Comparison of ENCODE assay signal across 23 cellular contexts in the genomic region with DNA sequence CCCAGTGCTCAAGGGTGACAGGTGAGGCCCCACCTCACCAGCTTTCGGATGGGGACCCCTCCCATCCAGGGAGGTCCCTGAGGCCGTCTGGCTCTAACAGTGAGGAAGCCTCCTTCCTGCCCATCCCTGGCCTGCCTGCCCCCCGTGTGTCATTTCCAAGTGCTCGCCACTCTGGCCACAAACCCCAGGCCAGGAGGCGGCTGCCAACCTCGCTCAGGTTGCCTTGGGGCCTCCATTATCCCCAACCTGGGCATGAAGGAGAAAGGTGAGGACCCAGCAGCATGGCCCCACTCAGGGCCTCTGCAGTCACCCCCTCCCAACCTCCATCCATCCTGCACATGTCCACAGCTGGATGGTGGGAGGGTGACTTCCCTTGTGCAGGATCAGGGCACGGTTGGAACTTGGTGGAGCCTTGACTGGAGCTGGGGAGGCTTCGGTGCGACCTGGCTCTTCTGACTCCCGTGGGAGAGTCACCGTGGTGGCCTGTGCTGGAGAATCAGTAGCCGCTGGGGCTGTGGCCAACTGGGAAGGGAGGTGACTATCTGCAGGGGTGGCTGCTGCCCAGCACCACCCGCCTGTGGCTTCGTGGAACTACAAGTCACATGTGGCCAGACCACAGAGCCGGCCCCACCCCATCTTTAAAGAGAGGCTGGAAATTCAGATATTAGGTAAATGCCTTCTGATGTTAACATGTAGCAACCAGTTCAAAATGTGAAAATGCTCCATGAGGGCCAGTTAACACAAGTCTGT. TPM values are rescaled to one million over a fixed set of nuclear protein-coding genes. Genes with fewer than 3 reads are reported as not detected.
DNase-seq lines count a peak whose midpoint lies in the region; ATAC-seq and TF ChIP-seq lines count a peak whose summit lies in the region.
"Had no signal": no experiment of that assay in that cellular context is flagged by ENCODE, and none has a peak within 500 bp of the region (broad histone marks: within the 10 kb centered on the region; RNA-seq: fewer than 3 reads in every experiment).

No MANE protein-coding gene starts in this region.

- H2AFZ ChIP-seq in GM23248 (no peak overlapping the region), PC-3 (ENCODE audit: low read length) (no peak overlapping the region)

- H3K9me2 ChIP-seq in GM23248 (ENCODE audit: insufficient read depth) (no peaks in the 10 kb centered on the region), PC-3 (replicated peaks; ENCODE audit: low read length) (no peaks in the 10 kb centered on the region)

- no peak overlapping the region for H3K27ac ChIP-seq in GM23248
- no peak overlapping the region for H3K27ac ChIP-seq in PC-3 (ENCODE audit: low read length)
- no peak overlapping the region for H3K27ac ChIP-seq in endodermal cell (ENCODE audit: low read depth, low read length)
- H3K27ac ChIP-seq: right atrium auricular region, tibial artery had no signal

- CTCF ChIA-PET in PC-3 (lab: Charles Lee): no interaction called here

- H3K4me1 ChIP-seq in GM23248 (ENCODE audit: insufficient read depth): no peaks in the 10 kb centered on the region
- no peaks in the 10 kb centered on the region for H3K4me1 ChIP-seq in PC-3 (ENCODE audit: insufficient read depth, low read length)
- H3K4me1 ChIP-seq in endodermal cell (ENCODE audit: control insufficient read depth, insufficient read depth, low read length): no peaks in the 10 kb centered on the region
- H3K4me1 ChIP-seq in HAP-1: no peaks in the 10 kb centered on the region
- H3K4me1 ChIP-seq: BE2C, right atrium auricular region, tibial artery had no signal

- ATAC-seq in PC-3 (peak; percentile 48; the same call in 1 of the 2 replicates), sciatic nerve (no peak), GM21515 (IDR thresholded peaks at IDR 0.05; ENCODE audit: unreplicated experiment) (no peak)
- ATAC-seq: activated CD8-positive, alpha-beta T cell treated with anti-CD3 and anti-CD28 coated beads for 36 hours; left lobe of liver had no signal

- H3K9me3 ChIP-seq in GM23248 (ENCODE audit: low read depth): no peaks in the 10 kb centered on the region
- H3K9me3 ChIP-seq in PC-3 (ENCODE audit: low read length): no peaks in the 10 kb centered on the region
- H3K9me3 ChIP-seq in endodermal cell (ENCODE audit: control insufficient read depth, low read length): no peaks in the 10 kb centered on the region
- no peaks in the 10 kb centered on the region for H3K9me3 ChIP-seq in HAP-1
- H3K9me3 ChIP-seq: BE2C, right atrium auricular region, tibial artery had no signal

- H3K4me3 ChIP-seq in GM23248: no peak overlapping the region
- no peak overlapping the region for H3K4me3 ChIP-seq in PC-3 (ENCODE audit: low read length)
- H3K4me3 ChIP-seq in endodermal cell (ENCODE audit: low read length): no peak overlapping the region
- no peak overlapping the region for H3K4me3 ChIP-seq in HAP-1
- H3K4me3 ChIP-seq: right atrium auricular region, tibial artery had no signal

- H3K4me3 Mint-ChIP-seq in endodermal cell: no peak overlapping the region
- H3K4me3 Mint-ChIP-seq: activated CD8-positive, alpha-beta T cell treated with anti-CD3 and anti-CD28 coated beads for 36 hours; activated naive CD4-positive, alpha-beta T cell treated with anti-CD3 and anti-CD28 coated beads for 36 hours; stimulated activated naive B cell treated with anti-CD40 and anti-IgM and Interleukin-4, amounts not matched to agents 10 μg/mL and 1 μg/mL and 100 μg/mL, for 72 hours had no signal

- H3K36me3 ChIP-seq in GM23248 (ENCODE audit: low read depth): no peaks in the 10 kb centered on the region
- H3K36me3 ChIP-seq in PC-3 (ENCODE audit: low read depth, low read length): no peaks in the 10 kb centered on the region
- H3K36me3 ChIP-seq in endodermal cell (ENCODE audit: control insufficient read depth, insufficient read depth, low read length): no peaks in the 10 kb centered on the region
- H3K36me3 ChIP-seq in HAP-1 (replicated peaks): no peaks in the 10 kb centered on the region
- H3K36me3 ChIP-seq: BE2C, right atrium auricular region, tibial artery had no signal

- intact Hi-C loops in PC-3 (cut with micrococcal nuclease): no loop called here
- intact Hi-C loops in sciatic nerve (cut with DNase I): no loop called here

- WGBS in GM23248 (ENCODE audit: low coverage in 1 of 2, low lambda C conversion rate in 2 of 2, missing lambda C conversion rate in 2 of 2), 2 experiments: 70 to 73% methylated on average over 15 of the region's 15 CpGs
- 93 to 96% methylated on average over 7 to 15 of the region's 15 CpGs for WGBS in endodermal cell (ENCODE audit: insufficient coverage in 1 of 2, insufficient read length in 1 of 2), 2 experiments

- in situ Hi-C loops in GM23248 (cut with MboI): no loop called here
- in situ Hi-C loops in HAP-1 (cut with MboI; ENCODE audit: low sequenced_read_pairs): no loop called here

- peak; percentile 37 for DNase-seq in GM23248
- DNase-seq in PC-3: no peak
- DNase-seq in endodermal cell: peak; percentile 58
- peak; percentile 49 for DNase-seq in sciatic nerve (ENCODE audit: low spot score)
- DNase-seq in HAP-1 (ENCODE audit: low spot score in 2 of 2): no peak
- DNase-seq in NCI-H1092 (lab: John Stamatoyannopoulos, UW): no peak
- DNase-seq: activated CD4-positive, CD25-positive, alpha-beta regulatory T cell; activated CD8-positive, alpha-beta T cell treated with anti-CD3 and anti-CD28 coated beads for 36 hours; activated naive CD4-positive, alpha-beta T cell treated with anti-CD3 and anti-CD28 coated beads for 36 hours; activated T-cell treated with anti-CD3 and anti-CD28 coated beads, Interleukin-2, amount 50 U/mL, for 1 hour; BE2C; effector CD4-positive, alpha-beta T cell; KG1; NCI-H1092 treated with DMSO at 0.1 percent for 48 hours; NCI-H510A; occipital lobe; stimulated activated CD4-positive, alpha-beta T cell treated with anti-CD3 and anti-CD28 coated beads, Interleukin-15, amount 100 ng/mL, for 24 hours; stimulated activated naive B cell treated with anti-CD40 and anti-IgM and Interleukin-4, amounts not matched to agents 10 μg/mL and 1 μg/mL and 100 μg/mL, for 72 hours; T-helper 1 cell had no signal

- H3K9ac ChIP-seq in GM23248: no peak overlapping the region
- no peak overlapping the region for H3K9ac ChIP-seq in PC-3 (ENCODE audit: low read length)
- no peak overlapping the region for H3K9ac ChIP-seq in endodermal cell (ENCODE audit: extremely low read depth, low read length, poor library complexity, severe bottlenecking)

- TF ChIP-seq CTCF in PC-3 (conservative IDR thresholded peaks at IDR 0.05; ENCODE audit: low read depth, low read length) (peak; percentile 16; the same call in 1 of the 2 replicates), endodermal cell (conservative IDR thresholded peaks at IDR 0.05) (peak; percentile 50)

- H3K27me3 ChIP-seq in GM23248 (replicated peaks; ENCODE audit: insufficient read depth): 0 out of 2 replicates have a peak, but pooled peaks cover under 1% of the 10 kb centered on the region
- no peaks in the 10 kb centered on the region for H3K27me3 ChIP-seq in PC-3 (ENCODE audit: low read length)
- H3K27me3 ChIP-seq in endodermal cell (ENCODE audit: control insufficient read depth, insufficient read depth, low read length, poor library complexity, severe bottlenecking): no peaks in the 10 kb centered on the region
- H3K27me3 ChIP-seq in HAP-1 (ENCODE audit: low read depth): no peaks in the 10 kb centered on the region
- H3K27me3 ChIP-seq: BE2C, right atrium auricular region, tibial artery had no signal

- no peak overlapping the region for H3K27ac Mint-ChIP-seq in endodermal cell
- H3K27ac Mint-ChIP-seq: activated CD8-positive, alpha-beta T cell treated with anti-CD3 and anti-CD28 coated beads for 36 hours; activated naive CD4-positive, alpha-beta T cell treated with anti-CD3 and anti-CD28 coated beads for 36 hours; stimulated activated naive B cell treated with anti-CD40 and anti-IgM and Interleukin-4, amounts not matched to agents 10 μg/mL and 1 μg/mL and 100 μg/mL, for 72 hours had no signal

- H3F3A ChIP-seq in GM23248 (ENCODE audit: insufficient read depth): no peaks in the 10 kb centered on the region
- no peaks in the 10 kb centered on the region for H3F3A ChIP-seq in PC-3 (ENCODE audit: low read length, unreplicated experiment)

- no peaks in the 10 kb centered on the region for H3K9me3 Mint-ChIP-seq in endodermal cell
- H3K9me3 Mint-ChIP-seq: activated CD8-positive, alpha-beta T cell treated with anti-CD3 and anti-CD28 coated beads for 36 hours; activated naive CD4-positive, alpha-beta T cell treated with anti-CD3 and anti-CD28 coated beads for 36 hours; stimulated activated naive B cell treated with anti-CD40 and anti-IgM and Interleukin-4, amounts not matched to agents 10 μg/mL and 1 μg/mL and 100 μg/mL, for 72 hours had no signal

- no TSS peak for BruUV-seq in PC-3 (replicated peaks; lab: Mats Ljungman, UMichigan)

- H3K79me2 ChIP-seq in GM23248 (ENCODE audit: insufficient read depth) (no peaks in the 10 kb centered on the region), PC-3 (ENCODE audit: low read length) (no peaks in the 10 kb centered on the region)

- no peaks in the 10 kb centered on the region for H3K27me3 Mint-ChIP-seq in endodermal cell (ENCODE audit: insufficient read depth)

- peaks cover 8% of the 10 kb centered on the region for H3K4me1 Mint-ChIP-seq in endodermal cell
- H3K4me1 Mint-ChIP-seq: stimulated activated naive B cell treated with anti-CD40 and anti-IgM and Interleukin-4, amounts not matched to agents 10 μg/mL and 1 μg/mL and 100 μg/mL, for 72 hours had no signal

- H3K4me2 ChIP-seq in GM23248 (ENCODE audit: unreplicated experiment) (no peak overlapping the region), PC-3 (ENCODE audit: low read length) (no peak overlapping the region)

- POLR2A ChIA-PET in PC-3 (lab: Charles Lee; ENCODE audit: unreplicated experiment): no interaction called here

- H4K20me1 ChIP-seq in GM23248 (ENCODE audit: insufficient read depth) (no peaks in the 10 kb centered on the region), PC-3 (ENCODE audit: low read length) (no peaks in the 10 kb centered on the region)

- H3K36me3 Mint-ChIP-seq in endodermal cell (ENCODE audit: low read depth): no peaks in the 10 kb centered on the region
- H3K36me3 Mint-ChIP-seq: stimulated activated naive B cell treated with anti-CD40 and anti-IgM and Interleukin-4, amounts not matched to agents 10 μg/mL and 1 μg/mL and 100 μg/mL, for 72 hours had no signal

RNA-seq across cellular contexts. Expression of gene GFPT2, which starts 37.5 kb away (rescaled TPM):
- total RNA-seq in GM23248 (2014; rRNA removed; shearing (Covaris generic)): 45.2 and 49.1 TPM in 2 replicates
- 71.0 and 75.3 TPM in 2 replicates for polyA plus RNA-seq in GM23248 (2016; fragmentation: Nextera tagmentation; extraction: Ambion mirVana)
- total RNA-seq in PC-3 (2014; rRNA removed) (2.2 and 5.9 TPM in 2 replicates), endodermal cell (10 to 100 TPM; 19.5 to 37.3 TPM), sciatic nerve (39.8 TPM)
- polyA plus RNA-seq in endodermal cell (2013, experiment 1 of 2): 26.7 TPM
- polyA plus RNA-seq in endodermal cell (2013, experiment 2 of 2): 23.6 TPM
- total RNA-seq: activated CD8-positive, alpha-beta T cell treated with anti-CD3 and anti-CD28 coated beads for 36 hours had no signal

Comparison
In these comparisons a context has a peak if more than half of its experiments do, and no peak if none do; other contexts are left out.
1. DNase-seq: peak in GM23248 (single experiment), endodermal cell (single experiment) and sciatic nerve (single experiment); none in PC-3 (single experiment), HAP-1 (0 of 2) and NCI-H1092 (single experiment).